In genomic region chr18:62551972-62552513, GRCh38 we compare ENCODE assay signal across 26 cellular contexts.
"Had no signal": no experiment of that assay in that cellular context is flagged by ENCODE, and none has a peak within 500 bp of the region (broad histone marks: within the 10 kb centered on the region; RNA-seq: fewer than 3 reads in every experiment).

No MANE protein-coding gene starts in this region.

- H3K36me3 ChIP-seq: SJCRH30 had no signal

- H3K27ac ChIP-seq: ascending aorta, SJCRH30, SK-N-MC had no signal

- H3K4me3 ChIP-seq: ascending aorta, MG63, SJCRH30, SK-N-MC had no signal

- H3K4me3 Mint-ChIP-seq: activated CD4-positive, alpha-beta memory T cell treated with anti-CD3 and anti-CD28 coated beads for 36 hours; activated CD4-positive, alpha-beta T cell treated with anti-CD3 and anti-CD28 coated beads, Interleukin-2, amount 10 ng/mL, durations not matched to agents 7 days and 5 days; activated naive CD4-positive, alpha-beta T cell treated with anti-CD3 and anti-CD28 coated beads, Interleukin-2, amount 50 U/mL, for 24 hours; activated T-cell treated with anti-CD3 and anti-CD28 coated beads, Interleukin-2, amount 50 U/mL, for 72 hours had no signal

- H3K9me3 ChIP-seq: ascending aorta, MG63, SJCRH30 had no signal

- H3K9me3 Mint-ChIP-seq: activated CD4-positive, alpha-beta memory T cell treated with anti-CD3 and anti-CD28 coated beads for 36 hours; activated CD4-positive, alpha-beta T cell treated with anti-CD3 and anti-CD28 coated beads, Interleukin-2, amount 10 ng/mL, durations not matched to agents 7 days and 5 days; activated naive CD4-positive, alpha-beta T cell treated with anti-CD3 and anti-CD28 coated beads, Interleukin-2, amount 50 U/mL, for 24 hours; activated T-cell treated with anti-CD3 and anti-CD28 coated beads, Interleukin-2, amount 50 U/mL, for 72 hours; activated T-helper 2 cell treated with anti-CD3 and anti-CD28 coated beads, Interferon-gamma antibody, Interleukin-2, Interleukin-4, amounts not matched to agents 10 μg/mL and 5 μg/mL and 100 μg/mL, durations not matched to agents 14 hours and 24 hours and 36 hours had no signal

- FAIRE-seq: TTC549 had no signal

- H3K27ac Mint-ChIP-seq: activated CD4-positive, alpha-beta memory T cell treated with anti-CD3 and anti-CD28 coated beads for 36 hours; activated CD4-positive, alpha-beta T cell treated with anti-CD3 and anti-CD28 coated beads, Interleukin-2, amount 10 ng/mL, durations not matched to agents 7 days and 5 days; activated T-cell treated with anti-CD3 and anti-CD28 coated beads, Interleukin-2, amount 50 U/mL, for 72 hours; activated T-helper 2 cell treated with anti-CD3 and anti-CD28 coated beads, Interferon-gamma antibody, Interleukin-2, Interleukin-4, amounts not matched to agents 10 μg/mL and 5 μg/mL and 100 μg/mL, durations not matched to agents 14 hours and 24 hours and 36 hours had no signal

- DNase-seq: activated CD4-positive, alpha-beta memory T cell treated with anti-CD3 and anti-CD28 coated beads for 36 hours; activated CD4-positive, alpha-beta T cell treated with anti-CD3 and anti-CD28 coated beads, Interleukin-2, amount 10 ng/mL, durations not matched to agents 7 days and 5 days; activated CD8-positive, alpha-beta memory T cell treated with anti-CD3 and anti-CD28 coated beads, Interleukin-2, amount 50 U/mL, for 4 hours; activated gamma-delta T cell; activated naive CD4-positive, alpha-beta T cell treated with Interleukin-2 at 50 U/mL for 16 hours; activated T-cell treated with anti-CD3 and anti-CD28 coated beads for 4 hours; activated T-cell treated with anti-CD3 and anti-CD28 coated beads, Interleukin-2, amount 50 U/mL, for 72 hours; amygdala; cerebellar nuclear complex; Karpas-422; MG63; NCI-H1048; NCI-H1105 treated with DMSO at 0.1 percent for 48 hours; NCI-H1436 treated with DMSO at 0.1 percent for 48 hours; NCI-H1694 treated with DMSO at 0.1 percent for 48 hours; NCI-H2029; NCI-H345; NCI-H524 treated with DMSO at 0.1 percent for 48 hours; SHP77; SJCRH30 had no signal

- H3K27me3 ChIP-seq: ascending aorta, MG63, SJCRH30 had no signal

- H3K27me3 Mint-ChIP-seq: activated CD4-positive, alpha-beta memory T cell treated with anti-CD3 and anti-CD28 coated beads for 36 hours; activated CD4-positive, alpha-beta T cell treated with anti-CD3 and anti-CD28 coated beads, Interleukin-2, amount 10 ng/mL, durations not matched to agents 7 days and 5 days; activated naive CD4-positive, alpha-beta T cell treated with anti-CD3 and anti-CD28 coated beads, Interleukin-2, amount 50 U/mL, for 24 hours had no signal

- H3K4me1 ChIP-seq: ascending aorta, SJCRH30 had no signal

- ATAC-seq: activated T-cell treated with anti-CD3 and anti-CD28 coated beads, Interleukin-2, amount 50 U/mL, for 72 hours; Panc1 had no signal
